8 cellular contexts compared by ENCODE assay signal in the genomic region with DNA sequence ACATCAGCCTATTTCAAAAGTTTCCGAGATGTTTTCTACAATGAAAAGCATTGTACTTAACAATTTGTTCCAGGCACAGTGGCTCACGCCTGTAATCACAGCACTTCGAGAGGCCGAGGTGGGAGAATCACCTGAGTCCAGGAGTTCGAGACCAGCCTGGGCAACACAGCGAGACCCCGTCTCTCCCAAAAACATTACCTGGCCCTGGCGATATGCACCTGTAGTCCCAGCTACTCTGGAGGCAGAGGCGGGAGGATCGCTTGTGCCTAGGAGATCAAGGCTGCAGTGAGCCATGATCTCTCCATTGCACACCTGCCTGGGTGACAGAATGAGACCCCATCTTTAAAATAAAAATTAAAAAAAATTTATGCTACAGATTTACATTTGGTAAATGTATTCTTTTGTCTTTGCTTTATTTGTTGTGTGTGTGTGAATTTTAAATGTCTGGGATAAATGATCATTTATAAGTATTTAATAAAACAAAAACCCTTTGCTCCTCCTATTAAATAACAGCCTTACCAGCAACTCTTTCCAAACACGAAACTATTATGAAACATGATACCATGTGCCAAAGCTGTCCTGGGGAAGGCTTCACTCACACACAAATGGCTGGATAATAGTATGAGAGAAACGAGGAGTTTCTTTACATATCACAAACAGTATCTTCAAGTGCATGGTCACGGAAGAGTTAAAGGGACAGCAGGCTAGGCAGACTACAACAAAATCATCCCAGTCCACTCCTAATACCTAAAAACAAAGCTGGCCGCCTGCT. TPM values are rescaled to one million over a fixed set of nuclear protein-coding genes. Genes with fewer than 3 reads are reported as not detected.
A peak's percentile ranks its signal among the peaks of the same experiment; 100 is the strongest.
DNase-seq lines count a peak whose midpoint lies in the region; ATAC-seq, FAIRE-seq and TF ChIP-seq lines count a peak whose summit lies in the region.

No MANE protein-coding gene starts in this region.

- 0 out of 2 replicates have a peak overlapping the region, but pooled peaks have one; percentile 77 for H3K27ac ChIP-seq in GM23338 (ENCODE audit: low read depth)
- no peak overlapping the region for H3K27ac ChIP-seq in SU-DHL-6 (ENCODE audit: low read depth, low read length)
- peak overlapping the region; percentile 91 for H3K27ac ChIP-seq in psoas muscle

- H3K4me3 Mint-ChIP-seq in GM23338, result peak overlapping the region; percentile 96

- no peaks in the 10 kb centered on the region for H3K27me3 ChIP-seq in GM23338 (ENCODE audit: insufficient read depth)
- no peaks in the 10 kb centered on the region for H3K27me3 ChIP-seq in SU-DHL-6 (ENCODE audit: low read length)
- H3K27me3 ChIP-seq in psoas muscle (ENCODE audit: insufficient read depth in 3 of 3, low read length in 2 of 3), result no peaks in the 10 kb centered on the region

- H3K4me3 ChIP-seq in GM23338 (peak overlapping the region; percentile 94), SU-DHL-6 (ENCODE audit: insufficient read depth, low read length, poor library complexity, severe bottlenecking) (peak overlapping the region; percentile 93), foreskin fibroblast (ENCODE audit: low read depth in 1 of 2, low read length in 2 of 2) (peak overlapping the region; percentile 72 to 94), psoas muscle (peak overlapping the region; percentile 97)

- peaks cover 5% of the 10 kb centered on the region for H4K20me1 ChIP-seq in GM23338 (replicated peaks; ENCODE audit: insufficient read depth)
- H4K20me1 ChIP-seq in SU-DHL-6 (ENCODE audit: low read depth, low read length), result no peaks in the 10 kb centered on the region

- H3K36me3 ChIP-seq in GM23338 (ENCODE audit: insufficient read depth), result no peaks in the 10 kb centered on the region
- no peaks in the 10 kb centered on the region for H3K36me3 ChIP-seq in SU-DHL-6 (ENCODE audit: low read length)
- no peaks in the 10 kb centered on the region for H3K36me3 ChIP-seq in psoas muscle (ENCODE audit: insufficient read depth in 1 of 2, low read depth in 1 of 2)

- TF ChIP-seq CTCF in GM23338 (conservative IDR thresholded peaks at IDR 0.05; ENCODE audit: low read depth in 2 of 2), result no peak
- TF ChIP-seq CTCF in SU-DHL-6 (IDR thresholded peaks at IDR 0.05; ENCODE audit: insufficient read depth, low read length, poor library complexity, severe bottlenecking), result no peak
- no peak for TF ChIP-seq CTCF in foreskin fibroblast (IDR thresholded peaks at IDR 0.05; ENCODE audit: low read depth, low read length)
- TF ChIP-seq CTCF in psoas muscle (IDR thresholded peaks at IDR 0.05), result no peak

- H3K27ac Mint-ChIP-seq in GM23338, result no peak overlapping the region; the same call in 1 of the 2 replicates

- ATAC-seq in GM23338 (no peak), psoas muscle (peak in 1 of 4 donors; percentile 3), GM21737 (IDR thresholded peaks at IDR 0.05; ENCODE audit: unreplicated experiment) (no peak)

- DNase-seq in GM23338 (ENCODE audit: low spot score) (no peak), foreskin fibroblast (no peak), psoas muscle (no peak), iPS-NIHi7 (ENCODE audit: extremely low spot score) (no peak), putamen (ENCODE audit: low spot score) (no peak), RCC 7860 (ENCODE audit: low spot score) (no peak)

- H3F3A ChIP-seq in GM23338 (replicated peaks; ENCODE audit: low read depth) (peaks cover 8% of the 10 kb centered on the region), SU-DHL-6 (ENCODE audit: insufficient read depth) (peaks cover 6% of the 10 kb centered on the region)

- 46 to 57% (median 54%) methylated on average over 14 of the region's 14 CpGs for WGBS in psoas muscle, 3 donors

- peaks cover 3% of the 10 kb centered on the region for H3K27me3 Mint-ChIP-seq in GM23338 (ENCODE audit: insufficient read depth, low read depth, poor library complexity)

- no peaks in the 10 kb centered on the region for H3K36me3 Mint-ChIP-seq in GM23338 (ENCODE audit: low read depth)

- H3K79me2 ChIP-seq in GM23338 (replicated peaks; ENCODE audit: insufficient read depth) (peaks cover 60% of the 10 kb centered on the region), SU-DHL-6 (ENCODE audit: insufficient read depth, low read length) (peaks cover 34% of the 10 kb centered on the region)

- H2AFZ ChIP-seq in GM23338, result no peak overlapping the region
- H2AFZ ChIP-seq in SU-DHL-6 (ENCODE audit: low read depth, low read length, severe bottlenecking), result peak overlapping the region; percentile 39

- H3K9me3 ChIP-seq in SU-DHL-6 (ENCODE audit: insufficient read depth, low read length) (no peaks in the 10 kb centered on the region), psoas muscle (no peaks in the 10 kb centered on the region)

- no peaks in the 10 kb centered on the region for H3K9me2 ChIP-seq in GM23338 (ENCODE audit: insufficient read depth)
- H3K9me2 ChIP-seq in SU-DHL-6 (replicated peaks; ENCODE audit: insufficient read depth, low read length), result no peaks in the 10 kb centered on the region

- peak overlapping the region; percentile 66 for H3K9ac ChIP-seq in SU-DHL-6 (ENCODE audit: low read length)

- intact Hi-C loops in psoas muscle (cut with DNase I), result loop anchor here in 1 of 2 donors (5.0 kb wide), 1 partner anchor 63 kb away; the partner anchor contains the start of gene TRIP11

- H3K9me3 Mint-ChIP-seq in GM23338, result no peaks in the 10 kb centered on the region; the same call in 2 of the 3 replicates

- peak overlapping the region; percentile 95 for H3K4me2 ChIP-seq in GM23338
- peak overlapping the region; percentile 83 for H3K4me2 ChIP-seq in SU-DHL-6 (ENCODE audit: low read depth, low read length, poor library complexity, severe bottlenecking)

- peaks cover 5% of the 10 kb centered on the region for H3K4me1 ChIP-seq in GM23338 (ENCODE audit: insufficient read depth)
- H3K4me1 ChIP-seq in psoas muscle, result peaks cover 12% of the 10 kb centered on the region

- peaks cover 21% of the 10 kb centered on the region for H3K4me1 Mint-ChIP-seq in GM23338

- FAIRE-seq in RCC 7860 (lab: Jason Lieb, UNC), result no peak

TF ChIP-seq in GM23338, 12 proteins besides CTCF, POLR2A, EP300 and RAD21:
- no peak for TF ChIP-seq ETS1 (IDR thresholded peaks at IDR 0.05)
- no peak for TF ChIP-seq EZH2 (IDR thresholded peaks at IDR 0.05; ENCODE audit: low read depth, unreplicated experiment)
- TF ChIP-seq ZNF114 (CRISPR knock-in tag; IDR thresholded peaks at IDR 0.05), result no peak
- TF ChIP-seq NANOG (IDR thresholded peaks at IDR 0.05; ENCODE audit: borderline replicate concordance), result no peak
- TF ChIP-seq CREB1 (CRISPR knock-in tag; IDR thresholded peaks at IDR 0.05; ENCODE audit: low read depth), result no peak
- no peak for TF ChIP-seq ZNF331 (CRISPR knock-in tag; IDR thresholded peaks at IDR 0.05; ENCODE audit: low read depth)
TF ChIP-seq in GM23338: peak in this region for 0.

RNA-seq across cellular contexts. Expression of gene ATXN3, which starts 1.1 kb away (rescaled TPM):
- 36.4 and 39.5 TPM in 2 replicates for total RNA-seq in GM23338 (2014; rRNA removed; shearing (Covaris generic))
- 47.6 and 66.7 TPM in 2 replicates for polyA plus RNA-seq in GM23338 (2016; fragmentation: Nextera tagmentation; extraction: Ambion mirVana)
- 1 to 10 TPM; 5.6 to 10.0 (median 7.8) TPM for total RNA-seq in psoas muscle
- polyA plus RNA-seq in psoas muscle, result 1 to 10 TPM; 6.1 to 7.1 (median 6.7) TPM

RNA-seq across cellular contexts. Expression of gene NDUFB1, which starts 16.2 kb away (rescaled TPM):
- 134 and 160 TPM in 2 replicates for total RNA-seq in GM23338 (2014; rRNA removed; shearing (Covaris generic))
- polyA plus RNA-seq in GM23338 (2016; fragmentation: Nextera tagmentation; extraction: Ambion mirVana) (876 and 1,053 TPM in 2 replicates), psoas muscle (100 to 1,000 TPM; 487 to 771 (median 618) TPM)
- 100 to 1,000 TPM; 201 to 306 (median 238) TPM for total RNA-seq in psoas muscle

RNA-seq across cellular contexts. Expression of gene CPSF2, which starts 16.5 kb away (rescaled TPM):
- total RNA-seq in GM23338 (2014; rRNA removed; shearing (Covaris generic)), result 74.0 and 112 TPM in 2 replicates
- polyA plus RNA-seq in GM23338 (2016; fragmentation: Nextera tagmentation; extraction: Ambion mirVana), result 41.6 and 54.2 TPM in 2 replicates
- 10 to 100 TPM; 53.4 to 69.0 (median 63.3) TPM for total RNA-seq in psoas muscle
- polyA plus RNA-seq in psoas muscle, result 10 to 100 TPM; 12.7 to 58.6 (median 20.3) TPM
